29 cellular contexts compared by ENCODE assay signal in genomic region chr4:23458061-23458460, GRCh38.
"Had no signal": no experiment of that assay in that cellular context is flagged by ENCODE, and none has a peak within 500 bp of the region (broad histone marks: within the 10 kb centered on the region; RNA-seq: fewer than 3 reads in every experiment).

No MANE protein-coding gene starts in this region.

- H3K27me3 Mint-ChIP-seq: activated T-cell treated with anti-CD3 and anti-CD28 coated beads, Interleukin-2, amount 50 U/mL, for 24 hours; activated T-helper 17 cell treated with anti-CD3 and anti-CD28 coated beads, Interleukin-2, amount 50 U/mL, for 72 hours; stimulated activated naive CD8-positive, alpha-beta T cell treated with anti-CD3 and anti-CD28 coated beads, Interleukin-15, Interleukin-2, amounts not matched to agents 100 ng/mL and 50 ng/mL, for 24 hours had no signal

- H3K27ac ChIP-seq: cardiac muscle cell, coronary artery, dorsolateral prefrontal cortex, left ventricle myocardium inferior, neutrophil, sigmoid colon, upper lobe of left lung, vagina, VCaP had no signal

- H3K4me3 ChIP-seq: cardiac muscle cell, coronary artery, dorsolateral prefrontal cortex, gastroesophageal sphincter, left ventricle myocardium inferior, sigmoid colon, upper lobe of left lung, vagina had no signal

- H3K27ac Mint-ChIP-seq: activated naive CD4-positive, alpha-beta T cell treated with anti-CD3 and anti-CD28 coated beads, Interleukin-2, amount 50 U/mL, for 24 hours; activated T-cell treated with anti-CD3 and anti-CD28 coated beads, Interleukin-2, amount 50 U/mL, for 24 hours; activated T-helper 17 cell treated with anti-CD3 and anti-CD28 coated beads, Interleukin-2, amount 50 U/mL, for 72 hours; immature natural killer cell; nephron; stimulated activated effector memory CD8-positive, alpha-beta T cell treated with anti-CD3 and anti-CD28 coated beads, Interleukin-12 subunit alpha, Interleukin-12 subunit beta, amount 100 ng/mL, for 72 hours; stimulated activated naive CD8-positive, alpha-beta T cell treated with anti-CD3 and anti-CD28 coated beads, Interleukin-15, Interleukin-2, amounts not matched to agents 100 ng/mL and 50 ng/mL, for 24 hours had no signal

- H3K9me3 Mint-ChIP-seq: activated T-cell treated with anti-CD3 and anti-CD28 coated beads, Interleukin-2, amount 50 U/mL, for 24 hours; nephron had no signal

- H3K27me3 ChIP-seq: cardiac muscle cell, gastroesophageal sphincter, neutrophil, sigmoid colon, upper lobe of left lung, vagina had no signal

- H3K9me3 ChIP-seq: gastroesophageal sphincter, left ventricle myocardium inferior, neutrophil, sigmoid colon, upper lobe of left lung, vagina had no signal

- H3K4me3 Mint-ChIP-seq: activated naive CD4-positive, alpha-beta T cell treated with anti-CD3 and anti-CD28 coated beads, Interleukin-2, amount 50 U/mL, for 24 hours; activated T-cell treated with anti-CD3 and anti-CD28 coated beads, Interleukin-2, amount 50 U/mL, for 24 hours; activated T-helper 17 cell treated with anti-CD3 and anti-CD28 coated beads, Interleukin-2, amount 50 U/mL, for 72 hours; immature natural killer cell; nephron; stimulated activated effector memory CD8-positive, alpha-beta T cell treated with anti-CD3 and anti-CD28 coated beads, Interleukin-12 subunit alpha, Interleukin-12 subunit beta, amount 100 ng/mL, for 72 hours; stimulated activated naive CD8-positive, alpha-beta T cell treated with anti-CD3 and anti-CD28 coated beads, Interleukin-15, Interleukin-2, amounts not matched to agents 100 ng/mL and 50 ng/mL, for 24 hours had no signal

- H3K36me3 Mint-ChIP-seq: activated naive CD4-positive, alpha-beta T cell treated with anti-CD3 and anti-CD28 coated beads, Interleukin-2, amount 50 U/mL, for 24 hours; stimulated activated effector memory CD8-positive, alpha-beta T cell treated with anti-CD3 and anti-CD28 coated beads, Interleukin-12 subunit alpha, Interleukin-12 subunit beta, amount 100 ng/mL, for 72 hours had no signal

- ATAC-seq: activated CD4-positive, CD25-positive, alpha-beta regulatory T cell treated with anti-CD3 and anti-CD28 coated beads, Interleukin-2, amount 50 U/mL, for 24 hours; activated T-helper 17 cell treated with anti-CD3 and anti-CD28 coated beads, Interleukin-2, amount 50 U/mL, for 72 hours; gastroesophageal sphincter; stimulated activated effector memory CD8-positive, alpha-beta T cell treated with anti-CD3 and anti-CD28 coated beads, Interleukin-12 subunit alpha, Interleukin-12 subunit beta, amount 100 ng/mL, for 72 hours had no signal

- H3K4me1 Mint-ChIP-seq: activated naive CD4-positive, alpha-beta T cell treated with anti-CD3 and anti-CD28 coated beads, Interleukin-2, amount 50 U/mL, for 24 hours; immature natural killer cell; stimulated activated effector memory CD8-positive, alpha-beta T cell treated with anti-CD3 and anti-CD28 coated beads, Interleukin-12 subunit alpha, Interleukin-12 subunit beta, amount 100 ng/mL, for 72 hours had no signal

- H3K36me3 ChIP-seq: cardiac muscle cell, gastroesophageal sphincter, left ventricle myocardium inferior, neutrophil, sigmoid colon, upper lobe of left lung, vagina had no signal

- DNase-seq: activated CD4-positive, alpha-beta T cell treated with anti-CD3 and anti-CD28 coated beads for 48 hours; activated CD4-positive, alpha-beta T cell treated with anti-CD3 and anti-CD28 coated beads, Interleukin-2, amount 50 U/mL, for 48 hours; activated CD8-positive, alpha-beta memory T cell treated with anti-CD3 and anti-CD28 coated beads, Interleukin-2, amount 50 U/mL, for 4 hours; activated T-cell treated with anti-CD3 and anti-CD28 coated beads, Interleukin-2, amount 50 U/mL, for 24 hours; dorsolateral prefrontal cortex; effector memory CD4-positive, alpha-beta T cell; erythroblast; hypothalamus; immature natural killer cell; kidney; left ventricle myocardium inferior; retina; sigmoid colon; small intestine; stimulated activated CD4-positive, alpha-beta T cell treated with anti-CD3 and anti-CD28 coated beads, Interleukin-4, amount 100 ng/mL, for 24 hours; substantia nigra; upper lobe of left lung had no signal
